In genomic region chr4:67873116-67873515, GRCh38 we compare ENCODE assay signal across 27 cellular contexts. TPM values are rescaled to one million over a fixed set of nuclear protein-coding genes. Genes with fewer than 3 reads are reported as not detected.
"Had no signal": no experiment of that assay in that cellular context is flagged by ENCODE, and none has a peak within 500 bp of the region (broad histone marks: within the 10 kb centered on the region; RNA-seq: fewer than 3 reads in every experiment).

No MANE protein-coding gene starts in this region.

- H3K4me3 Mint-ChIP-seq: activated CD8-positive, alpha-beta T cell treated with anti-CD3 and anti-CD28 coated beads for 36 hours; activated naive CD4-positive, alpha-beta T cell treated with anti-CD3 and anti-CD28 coated beads, Interleukin-2, amount 50 U/mL, for 24 hours; central memory CD8-positive, alpha-beta T cell; T-helper 1 cell treated with Interleukin-12 subunit alpha and Interleukin-12 subunit beta and Interleukin-4 antibody, amounts not matched to agents 30 μg/mL and 1 μg/mL, for 36 hours had no signal

- H3K4me1 ChIP-seq: ascending aorta, body of pancreas, SJCRH30 had no signal

- H3K27me3 Mint-ChIP-seq: central memory CD8-positive, alpha-beta T cell had no signal

- H3K4me3 ChIP-seq: ascending aorta, body of pancreas, SJCRH30 had no signal

- H3K9me3 Mint-ChIP-seq: activated CD8-positive, alpha-beta T cell treated with anti-CD3 and anti-CD28 coated beads for 36 hours; activated naive CD4-positive, alpha-beta T cell treated with anti-CD3 and anti-CD28 coated beads, Interleukin-2, amount 50 U/mL, for 24 hours; T-helper 1 cell treated with Interleukin-12 subunit alpha and Interleukin-12 subunit beta and Interleukin-4 antibody, amounts not matched to agents 30 μg/mL and 1 μg/mL, for 36 hours had no signal

- H3K9me3 ChIP-seq: ascending aorta, body of pancreas, SJCRH30 had no signal

- DNase-seq: activated CD4-positive, alpha-beta T cell treated with anti-CD3 and anti-CD28 coated beads for 4 hours; activated CD8-positive, alpha-beta memory T cell treated with anti-CD3 and anti-CD28 coated beads, Interleukin-2, amount 50 U/mL, for 48 hours; activated CD8-positive, alpha-beta T cell treated with anti-CD3 and anti-CD28 coated beads for 36 hours; activated effector memory CD4-positive, alpha-beta T cell treated with Interleukin-2 at 50 U/mL for 16 hours; activated naive CD4-positive, alpha-beta T cell; activated T-cell treated with anti-CD3 and anti-CD28 coated beads, Interleukin-2, amount 50 U/mL, for 1 hour; amniotic stem cell; body of pancreas; MM.1S; NCI-H1105; NCI-H1436; NCI-H1694 treated with DMSO at 0.1 percent for 48 hours; NCI-H2029 treated with DMSO at 0.1 percent for 48 hours; NCI-H345; NCI-H510A; NCI-H526 treated with DMSO at 0.1 percent for 48 hours; NCI-H82; OCI-M1; Right ventricle myocardium superior; RPMI8226; SJCRH30 had no signal

- H3K27ac ChIP-seq: ascending aorta, body of pancreas, SJCRH30 had no signal

- ATAC-seq: activated CD4-positive, CD25-positive, alpha-beta regulatory T cell treated with anti-CD3 and anti-CD28 coated beads, Interleukin-2, amount 50 U/mL, for 24 hours; activated CD8-positive, alpha-beta T cell treated with anti-CD3 and anti-CD28 coated beads for 36 hours; body of pancreas; Panc1 had no signal

- H3K4me1 Mint-ChIP-seq: activated naive CD4-positive, alpha-beta T cell treated with anti-CD3 and anti-CD28 coated beads, Interleukin-2, amount 50 U/mL, for 24 hours; central memory CD8-positive, alpha-beta T cell had no signal

- H3K36me3 Mint-ChIP-seq: activated naive CD4-positive, alpha-beta T cell treated with anti-CD3 and anti-CD28 coated beads, Interleukin-2, amount 50 U/mL, for 24 hours had no signal

- H3K27me3 ChIP-seq: ascending aorta, body of pancreas, SJCRH30 had no signal

- H3K27ac Mint-ChIP-seq: activated CD8-positive, alpha-beta T cell treated with anti-CD3 and anti-CD28 coated beads for 36 hours; activated naive CD4-positive, alpha-beta T cell treated with anti-CD3 and anti-CD28 coated beads, Interleukin-2, amount 50 U/mL, for 24 hours; T-helper 1 cell treated with Interleukin-12 subunit alpha and Interleukin-12 subunit beta and Interleukin-4 antibody, amounts not matched to agents 30 μg/mL and 1 μg/mL, for 36 hours had no signal

- H3K36me3 ChIP-seq: ascending aorta, SJCRH30 had no signal

RNA-seq across cellular contexts. Expression of gene TMPRSS11D, which starts 10.7 kb away (rescaled TPM):
- total RNA-seq: activated CD8-positive, alpha-beta T cell treated with anti-CD3 and anti-CD28 coated beads for 36 hours; ascending aorta; body of pancreas; Right ventricle myocardium superior; SJCRH30 had no signal
